Comparison of ENCODE assay signal across 31 cellular contexts in the genomic region with DNA sequence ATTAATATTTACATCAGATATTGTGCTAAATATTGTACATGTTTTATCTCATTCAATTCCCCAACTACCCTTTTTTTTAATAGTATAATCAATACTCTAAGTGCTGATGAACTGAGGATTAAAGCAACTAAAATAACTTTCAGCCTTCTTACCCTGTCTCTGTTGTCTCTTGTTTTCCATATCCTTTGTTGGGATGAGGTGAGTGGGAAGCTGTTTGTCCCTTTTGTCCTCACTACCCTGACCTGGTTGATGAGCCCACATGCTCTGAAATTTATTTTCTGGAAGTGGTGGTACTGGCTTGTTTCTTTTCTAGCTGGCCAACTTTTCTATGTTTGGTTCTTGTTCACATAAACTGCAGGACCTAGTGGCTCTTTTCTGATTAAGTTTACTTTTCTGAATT. TPM values are rescaled to one million over a fixed set of nuclear protein-coding genes. Genes with fewer than 3 reads are reported as not detected.
"Had no signal": no experiment of that assay in that cellular context is flagged by ENCODE, and none has a peak within 500 bp of the region (broad histone marks: within the 10 kb centered on the region; RNA-seq: fewer than 3 reads in every experiment).

No MANE protein-coding gene starts in this region.

- H3K4me3 ChIP-seq: dorsolateral prefrontal cortex, gastrocnemius medialis, left lung, pancreas, right lobe of liver, stomach, thyroid gland had no signal

- H3K9me3 Mint-ChIP-seq: natural killer cell had no signal

- H3K4me1 ChIP-seq: left lung, pancreas, right lobe of liver, stomach had no signal

- H3K4me1 Mint-ChIP-seq: natural killer cell had no signal

- ATAC-seq: esophagus mucosa, gastrocnemius medialis, left cardiac atrium, left lung, natural killer cell, pancreas, right lobe of liver had no signal

- H3K36me3 Mint-ChIP-seq: natural killer cell had no signal

- FAIRE-seq: colon, islet of Langerhans, pancreas, small intestine had no signal

- H3K27me3 ChIP-seq: dorsolateral prefrontal cortex, gastrocnemius medialis, left lung, neutrophil, pancreas, right lobe of liver, stomach, thyroid gland had no signal

- H3K36me3 ChIP-seq: gastrocnemius medialis, left lung, neutrophil, pancreas, right lobe of liver, stomach, thyroid gland had no signal

- H3K9me3 ChIP-seq: gastrocnemius medialis, left lung, neutrophil, pancreas, right lobe of liver, thyroid gland had no signal

- H3K27ac Mint-ChIP-seq: natural killer cell, type B pancreatic cell had no signal

- H3K27ac ChIP-seq: dorsolateral prefrontal cortex, epithelial cell of prostate, gastrocnemius medialis, left lung, neutrophil, pancreas, right lobe of liver, stomach had no signal

- H3K4me3 Mint-ChIP-seq: natural killer cell, neural crest cell, type B pancreatic cell had no signal

- DNase-seq: dorsolateral prefrontal cortex; effector CD4-positive, alpha-beta T cell; foreskin fibroblast; gastrocnemius medialis; head of caudate nucleus; left cardiac atrium; left lung; mesenchymal stem cell; natural killer cell; pancreas; retina; right lobe of liver; small intestine; stimulated activated CD4-positive, alpha-beta T cell treated with anti-CD3 and anti-CD28 coated beads, Interleukin-12 subunit alpha, Interleukin-12 subunit beta, amount 100 ng/mL, for 4 hours; stimulated activated CD4-positive, alpha-beta T cell treated with anti-CD3 and anti-CD28 coated beads, Interleukin-1b, Interleukin-23, amount 100 ng/mL, for 48 hours; stimulated activated CD4-positive, alpha-beta T cell treated with anti-CD3 and anti-CD28 coated beads, Interleukin-4, amount 100 ng/mL, for 1 hour; stimulated activated CD8-positive, alpha-beta memory T cell treated with anti-CD3 and anti-CD28 coated beads, Interleukin-4, amount 100 ng/mL, for 48 hours; stimulated activated naive CD4-positive, alpha-beta T cell treated with Interleukin-2 at 50 U/mL for 16 hours; stomach; thyroid gland had no signal

RNA-seq across cellular contexts. Expression of a gene that starts 9.6 kb away (rescaled TPM):
- total RNA-seq: kidney epithelial cell, natural killer cell, neural crest cell had no signal

RNA-seq across cellular contexts. Expression of a gene that starts 32.8 kb away (rescaled TPM):
- total RNA-seq: neural crest cell had no signal

RNA-seq across cellular contexts. Expression of a gene that starts 38.9 kb away (rescaled TPM):
- total RNA-seq: cerebellum, dorsolateral prefrontal cortex, esophagus mucosa, kidney epithelial cell, natural killer cell, neural crest cell, omental fat pad, temporal lobe had no signal
- polyA plus RNA-seq: stomach had no signal
